ENCODE assay signal across 8 cellular contexts in the genomic region with DNA sequence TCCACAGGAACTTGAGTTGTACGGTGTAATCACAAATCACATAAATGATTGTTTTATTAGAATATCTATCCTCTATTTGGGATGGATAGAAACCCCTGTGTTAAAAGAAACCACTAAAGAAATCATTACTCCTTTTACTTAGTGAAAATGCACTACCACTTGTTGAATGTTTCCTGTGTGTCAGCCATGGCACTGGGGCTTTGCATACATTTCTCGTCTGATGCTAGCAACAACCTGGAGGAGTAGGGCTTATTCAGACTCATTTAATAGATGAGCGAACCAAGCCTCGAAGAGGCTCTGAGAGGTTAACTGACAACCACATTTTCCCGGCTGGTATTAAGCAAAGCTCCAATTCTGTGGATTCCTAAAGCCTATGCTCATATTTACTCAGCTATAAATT.
DNase-seq lines count a peak whose midpoint lies in the region; TF ChIP-seq lines count a peak whose summit lies in the region.

No MANE protein-coding gene starts in this region.

- CTCF ChIA-PET in CD4-positive, alpha-beta memory T cell (lab: Charles Lee; ENCODE audit: partially characterized antibody): interaction anchor here (0.8 to 1.8 kb wide), 3 partner anchors 9 to 19 kb away, joined by 3 to 5 read pairs (median 3); no protein-coding TSS in a partner anchor

- POLR2A ChIA-PET in CD4-positive, alpha-beta memory T cell (lab: Charles Lee; ENCODE audit: partially characterized antibody): interaction anchor here (0.7 to 4.1 kb wide), 9 partner anchors 10 to 616 kb away, joined by 3 to 36 read pairs (median 6); partner anchors contain the start of genes MDH1 and WDPCP

- peak overlapping the region; percentile 41; the same call in 1 of the 2 replicates for H2AFZ ChIP-seq in Karpas-422 (ENCODE audit: low read length)
- peak overlapping the region; percentile 87 for H2AFZ ChIP-seq in osteoblast (ENCODE audit: low read length)

- peak overlapping the region; percentile 52 for H3K4me2 ChIP-seq in Karpas-422 (ENCODE audit: low read depth, low read length, poor library complexity, severe bottlenecking)
- no peak overlapping the region for H3K4me2 ChIP-seq in osteoblast (ENCODE audit: insufficient read depth, low read length)

- no peaks in the 10 kb centered on the region for H4K20me1 ChIP-seq in Karpas-422 (ENCODE audit: insufficient read depth, low read depth, low read length)
- H4K20me1 ChIP-seq in osteoblast (ENCODE audit: insufficient read depth, low read length): no peaks in the 10 kb centered on the region

- H3K27ac ChIP-seq in CD4-positive, alpha-beta memory T cell (ENCODE audit: low read depth, low read length): peak overlapping the region; percentile 87
- no peak overlapping the region for H3K27ac ChIP-seq in Karpas-422 (ENCODE audit: low read length)
- H3K27ac ChIP-seq in coronary artery: peak overlapping the region; percentile 60 to 88
- H3K27ac ChIP-seq in osteoblast (ENCODE audit: low read depth, low read length): no peak overlapping the region

- H3K79me2 ChIP-seq in Karpas-422 (ENCODE audit: low read length) (no peaks in the 10 kb centered on the region), osteoblast (ENCODE audit: insufficient read depth, low read length) (no peaks in the 10 kb centered on the region)

- no peak overlapping the region for H3K9ac ChIP-seq in Karpas-422 (ENCODE audit: low read length)

- H3K27me3 ChIP-seq in CD4-positive, alpha-beta memory T cell (ENCODE audit: insufficient read depth, low read length): no peaks in the 10 kb centered on the region
- H3K27me3 ChIP-seq in Karpas-422 (ENCODE audit: low read length): no peaks in the 10 kb centered on the region
- H3K27me3 ChIP-seq in osteoblast (ENCODE audit: insufficient read depth, low read length): peaks cover 32% of the 10 kb centered on the region

- H3K9me2 ChIP-seq in Karpas-422 (replicated peaks; ENCODE audit: insufficient read depth, low read length): no peaks in the 10 kb centered on the region

- H3K27ac Mint-ChIP-seq in CD4-positive, alpha-beta memory T cell: peak overlapping the region; percentile 91 to 99 (median 96)

- H3K4me3 Mint-ChIP-seq in CD4-positive, alpha-beta memory T cell: peak overlapping the region; percentile 62 to 93 (median 80)

- H3K27me3 Mint-ChIP-seq in CD4-positive, alpha-beta memory T cell: no peaks in the 10 kb centered on the region

- peaks cover 0 to 3% (median 0%) of the 10 kb centered on the region in 8 donors for H3K9me3 Mint-ChIP-seq in CD4-positive, alpha-beta memory T cell

- TF ChIP-seq CTCF in coronary artery (IDR thresholded peaks at IDR 0.05) (no peak), osteoblast (IDR thresholded peaks at IDR 0.05; ENCODE audit: extremely low read depth, low read depth, low read length) (no peak)

- DNase-seq in CD4-positive, alpha-beta memory T cell: peak in 2 of 5 donors; percentile 28 to 45
- DNase-seq in Karpas-422: no peak
- DNase-seq in coronary artery (ENCODE audit: low spot score): no peak
- no peak for DNase-seq in osteoblast (ENCODE audit: insufficient read length, low spot score, missing footprints)
- DNase-seq in SIG-M5 (lab: John Stamatoyannopoulos, UW): no peak
- no peak for DNase-seq in KG1 (lab: John Stamatoyannopoulos, UW)
- no peak for DNase-seq in effector CD4-positive, alpha-beta T cell
- DNase-seq in GM03348 (ENCODE audit: low spot score): no peak

- H3K36me3 Mint-ChIP-seq in CD4-positive, alpha-beta memory T cell: peaks cover 0 to 3% of the 10 kb centered on the region in 2 donors

- peak overlapping the region in 1 of 2 donors; percentile 35 for H3K4me3 ChIP-seq in CD4-positive, alpha-beta memory T cell (ENCODE audit: low read length in 2 of 2)
- H3K4me3 ChIP-seq in Karpas-422 (ENCODE audit: low read length): no peak overlapping the region
- H3K4me3 ChIP-seq in coronary artery: no peak overlapping the region
- H3K4me3 ChIP-seq in osteoblast (ENCODE audit: insufficient read depth, low read length): no peak overlapping the region

- H3K36me3 ChIP-seq in CD4-positive, alpha-beta memory T cell (ENCODE audit: insufficient read depth, low read length): no peaks in the 10 kb centered on the region
- H3K36me3 ChIP-seq in Karpas-422 (ENCODE audit: insufficient read depth, low read length): no peaks in the 10 kb centered on the region
- H3K36me3 ChIP-seq in osteoblast (ENCODE audit: insufficient read depth, low read length): no peaks in the 10 kb centered on the region

- intact Hi-C loops in CD4-positive, alpha-beta memory T cell (cut with micrococcal nuclease): loop anchor here (1.0 kb wide), 1 partner anchor 9 kb away; no protein-coding TSS in a partner anchor

- peaks cover 54 to 86% (median 70%) of the 10 kb centered on the region in 4 donors for H3K4me1 Mint-ChIP-seq in CD4-positive, alpha-beta memory T cell

- peaks cover 74% of the 10 kb centered on the region for H3K4me1 ChIP-seq in CD4-positive, alpha-beta memory T cell (ENCODE audit: insufficient read depth, low read length)
- H3K4me1 ChIP-seq in Karpas-422 (ENCODE audit: low read length): peaks cover 19% of the 10 kb centered on the region
- H3K4me1 ChIP-seq in osteoblast (ENCODE audit: insufficient read depth, low read length): peaks cover 16% of the 10 kb centered on the region

- no peaks in the 10 kb centered on the region for H3K9me3 ChIP-seq in CD4-positive, alpha-beta memory T cell (ENCODE audit: control insufficient read depth in 1 of 2, low read length in 2 of 2)
- H3K9me3 ChIP-seq in Karpas-422 (ENCODE audit: low read length): no peaks in the 10 kb centered on the region
- H3K9me3 ChIP-seq in osteoblast (ENCODE audit: low read depth, low read length): no peaks in the 10 kb centered on the region

Comparison
In these comparisons a context has a peak if more than half of its experiments do, and no peak if none do; other contexts are left out.
1. H3K27ac ChIP-seq: peak in CD4-positive, alpha-beta memory T cell (single experiment) and coronary artery (2 of 2); none in Karpas-422 (single experiment) and osteoblast (single experiment).